Comparison of ENCODE assay signal across 2 cellular contexts in genomic region chr17:81394831-81395599, GRCh38.
TF ChIP-seq lines count a peak whose summit lies in the region.

Gene BAHCC1 (plus strand): TSS chr17:81395457. CDS start chr17:81399740, 4,283 bp downstream.

TF ChIP-seq in A549, 52 proteins besides CTCF, POLR2A, EP300 and RAD21 (continued from another document):
- TF ChIP-seq, protein P1, sequence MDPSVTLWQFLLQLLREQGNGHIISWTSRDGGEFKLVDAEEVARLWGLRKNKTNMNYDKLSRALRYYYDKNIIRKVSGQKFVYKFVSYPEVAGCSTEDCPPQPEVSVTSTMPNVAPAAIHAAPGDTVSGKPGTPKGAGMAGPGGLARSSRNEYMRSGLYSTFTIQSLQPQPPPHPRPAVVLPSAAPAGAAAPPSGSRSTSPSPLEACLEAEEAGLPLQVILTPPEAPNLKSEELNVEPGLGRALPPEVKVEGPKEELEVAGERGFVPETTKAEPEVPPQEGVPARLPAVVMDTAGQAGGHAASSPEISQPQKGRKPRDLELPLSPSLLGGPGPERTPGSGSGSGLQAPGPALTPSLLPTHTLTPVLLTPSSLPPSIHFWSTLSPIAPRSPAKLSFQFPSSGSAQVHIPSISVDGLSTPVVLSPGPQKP (IDR thresholded peaks at IDR 0.05; ENCODE audit: low read depth, low read length) = no peak
- TF ChIP-seq, protein P2, sequence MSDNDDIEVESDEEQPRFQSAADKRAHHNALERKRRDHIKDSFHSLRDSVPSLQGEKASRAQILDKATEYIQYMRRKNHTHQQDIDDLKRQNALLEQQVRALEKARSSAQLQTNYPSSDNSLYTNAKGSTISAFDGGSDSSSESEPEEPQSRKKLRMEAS (IDR thresholded peaks at IDR 0.05) = peak; percentile 95
- TF ChIP-seq, protein P3, sequence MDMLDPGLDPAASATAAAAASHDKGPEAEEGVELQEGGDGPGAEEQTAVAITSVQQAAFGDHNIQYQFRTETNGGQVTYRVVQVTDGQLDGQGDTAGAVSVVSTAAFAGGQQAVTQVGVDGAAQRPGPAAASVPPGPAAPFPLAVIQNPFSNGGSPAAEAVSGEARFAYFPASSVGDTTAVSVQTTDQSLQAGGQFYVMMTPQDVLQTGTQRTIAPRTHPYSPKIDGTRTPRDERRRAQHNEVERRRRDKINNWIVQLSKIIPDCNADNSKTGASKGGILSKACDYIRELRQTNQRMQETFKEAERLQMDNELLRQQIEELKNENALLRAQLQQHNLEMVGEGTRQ (IDR thresholded peaks at IDR 0.05) = peak; percentile 82
- TF ChIP-seq RNF2 (IDR thresholded peaks at IDR 0.05; ENCODE audit: borderline replicate concordance, low read depth) = peak; percentile 48; the same call in 1 of the 2 replicates
- TF ChIP-seq RCOR1 (IDR thresholded peaks at IDR 0.05; ENCODE audit: low read depth, low read length) = no peak
- 0 out of 2 replicates have a peak, but pooled peaks have one; percentile 49 for TF ChIP-seq GATA3 (IDR thresholded peaks at IDR 0.05; ENCODE audit: borderline replicate concordance)
- TF ChIP-seq BCL3 (IDR thresholded peaks at IDR 0.05) = peak; percentile 5; the same call in 1 of the 3 replicates
- TF ChIP-seq, protein P4, sequence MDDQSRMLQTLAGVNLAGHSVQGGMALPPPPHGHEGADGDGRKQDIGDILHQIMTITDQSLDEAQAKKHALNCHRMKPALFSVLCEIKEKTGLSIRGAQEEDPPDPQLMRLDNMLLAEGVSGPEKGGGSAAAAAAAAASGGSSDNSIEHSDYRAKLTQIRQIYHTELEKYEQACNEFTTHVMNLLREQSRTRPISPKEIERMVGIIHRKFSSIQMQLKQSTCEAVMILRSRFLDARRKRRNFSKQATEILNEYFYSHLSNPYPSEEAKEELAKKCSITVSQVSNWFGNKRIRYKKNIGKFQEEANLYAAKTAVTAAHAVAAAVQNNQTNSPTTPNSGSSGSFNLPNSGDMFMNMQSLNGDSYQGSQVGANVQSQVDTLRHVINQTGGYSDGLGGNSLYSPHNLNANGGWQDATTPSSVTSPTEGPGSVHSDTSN (IDR thresholded peaks at IDR 0.05) = peak; percentile 97
- peak; percentile 80 for TF ChIP-seq MYC (IDR thresholded peaks at IDR 0.05; ENCODE audit: borderline replicate concordance, low read length)
- no peak for TF ChIP-seq CBX8 (IDR thresholded peaks at IDR 0.05)
- peak in 1 of 2 experiments; percentile 81; a peak in 4 of 5 replicates for TF ChIP-seq JUN (IDR thresholded peaks at IDR 0.05)
- TF ChIP-seq HEYL (CRISPR knock-in tag; IDR thresholded peaks at IDR 0.05) = no peak

TF ChIP-seq in WTC11, 78 proteins besides CTCF, POLR2A, EP300 and RAD21 (continued from another document and continues in another):
- no peak for TF ChIP-seq AR (CRISPR knock-in tag; IDR thresholded peaks at IDR 0.05)
- TF ChIP-seq EMX1 (CRISPR knock-in tag; IDR thresholded peaks at IDR 0.05) = no peak
- 0 out of 2 replicates have a peak, but pooled peaks have one; percentile 23 for TF ChIP-seq SMAD3 (CRISPR knock-in tag; IDR thresholded peaks at IDR 0.05; ENCODE audit: borderline replicate concordance)
- TF ChIP-seq CREM (CRISPR knock-in tag; IDR thresholded peaks at IDR 0.05) = 0 out of 2 replicates have a peak, but pooled peaks have one; percentile 19
- TF ChIP-seq, protein P3 (CRISPR knock-in tag; IDR thresholded peaks at IDR 0.05) = peak; percentile 57; the same call in 1 of the 2 replicates
- peak; percentile 32; the same call in 1 of the 2 replicates for TF ChIP-seq HMGXB4 (CRISPR knock-in tag; IDR thresholded peaks at IDR 0.05)
- TF ChIP-seq, protein P5, sequence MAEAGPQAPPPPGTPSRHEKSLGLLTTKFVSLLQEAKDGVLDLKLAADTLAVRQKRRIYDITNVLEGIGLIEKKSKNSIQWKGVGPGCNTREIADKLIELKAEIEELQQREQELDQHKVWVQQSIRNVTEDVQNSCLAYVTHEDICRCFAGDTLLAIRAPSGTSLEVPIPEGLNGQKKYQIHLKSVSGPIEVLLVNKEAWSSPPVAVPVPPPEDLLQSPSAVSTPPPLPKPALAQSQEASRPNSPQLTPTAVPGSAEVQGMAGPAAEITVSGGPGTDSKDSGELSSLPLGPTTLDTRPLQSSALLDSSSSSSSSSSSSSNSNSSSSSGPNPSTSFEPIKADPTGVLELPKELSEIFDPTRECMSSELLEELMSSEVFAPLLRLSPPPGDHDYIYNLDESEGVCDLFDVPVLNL (CRISPR knock-in tag; IDR thresholded peaks at IDR 0.05; ENCODE audit: borderline replicate concordance, low read depth) = peak; percentile 68; the same call in 1 of the 2 replicates
- TF ChIP-seq IRF1 (CRISPR knock-in tag; IDR thresholded peaks at IDR 0.05) = peak; percentile 38; the same call in 1 of the 2 replicates
- TF ChIP-seq IRF2 (CRISPR knock-in tag; IDR thresholded peaks at IDR 0.05; ENCODE audit: borderline replicate concordance, low read depth) = no peak
- TF ChIP-seq, protein P2 (CRISPR knock-in tag; IDR thresholded peaks at IDR 0.05) = peak; percentile 88
- TF ChIP-seq FOXK1 (CRISPR knock-in tag; IDR thresholded peaks at IDR 0.05) = peak; percentile 99
- TF ChIP-seq CREB1 (CRISPR knock-in tag; IDR thresholded peaks at IDR 0.05) = no peak
- peak; percentile 48; the same call in 1 of the 2 replicates for TF ChIP-seq FOXP1 (CRISPR knock-in tag; IDR thresholded peaks at IDR 0.05; ENCODE audit: borderline replicate concordance)
- TF ChIP-seq FOXP4 (CRISPR knock-in tag; IDR thresholded peaks at IDR 0.05) = no peak
- peak; percentile 56; the same call in 1 of the 2 replicates for TF ChIP-seq SP1 (CRISPR knock-in tag; conservative IDR thresholded peaks at IDR 0.05)
- TF ChIP-seq, protein P6, sequence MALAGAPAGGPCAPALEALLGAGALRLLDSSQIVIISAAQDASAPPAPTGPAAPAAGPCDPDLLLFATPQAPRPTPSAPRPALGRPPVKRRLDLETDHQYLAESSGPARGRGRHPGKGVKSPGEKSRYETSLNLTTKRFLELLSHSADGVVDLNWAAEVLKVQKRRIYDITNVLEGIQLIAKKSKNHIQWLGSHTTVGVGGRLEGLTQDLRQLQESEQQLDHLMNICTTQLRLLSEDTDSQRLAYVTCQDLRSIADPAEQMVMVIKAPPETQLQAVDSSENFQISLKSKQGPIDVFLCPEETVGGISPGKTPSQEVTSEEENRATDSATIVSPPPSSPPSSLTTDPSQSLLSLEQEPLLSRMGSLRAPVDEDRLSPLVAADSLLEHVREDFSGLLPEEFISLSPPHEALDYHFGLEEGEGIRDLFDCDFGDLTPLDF (CRISPR knock-in tag; IDR thresholded peaks at IDR 0.05) = no peak
- TF ChIP-seq TCF7 (CRISPR knock-in tag; IDR thresholded peaks at IDR 0.05; ENCODE audit: low read depth) = no peak
- TF ChIP-seq USF1 (CRISPR knock-in tag; IDR thresholded peaks at IDR 0.05) = peak; percentile 69; the same call in 1 of the 2 replicates
- no peak for TF ChIP-seq JUN (CRISPR knock-in tag; IDR thresholded peaks at IDR 0.05)
- TF ChIP-seq ZNF396 (CRISPR knock-in tag; IDR thresholded peaks at IDR 0.05; ENCODE audit: borderline replicate concordance) = no peak
- TF ChIP-seq, protein P7, sequence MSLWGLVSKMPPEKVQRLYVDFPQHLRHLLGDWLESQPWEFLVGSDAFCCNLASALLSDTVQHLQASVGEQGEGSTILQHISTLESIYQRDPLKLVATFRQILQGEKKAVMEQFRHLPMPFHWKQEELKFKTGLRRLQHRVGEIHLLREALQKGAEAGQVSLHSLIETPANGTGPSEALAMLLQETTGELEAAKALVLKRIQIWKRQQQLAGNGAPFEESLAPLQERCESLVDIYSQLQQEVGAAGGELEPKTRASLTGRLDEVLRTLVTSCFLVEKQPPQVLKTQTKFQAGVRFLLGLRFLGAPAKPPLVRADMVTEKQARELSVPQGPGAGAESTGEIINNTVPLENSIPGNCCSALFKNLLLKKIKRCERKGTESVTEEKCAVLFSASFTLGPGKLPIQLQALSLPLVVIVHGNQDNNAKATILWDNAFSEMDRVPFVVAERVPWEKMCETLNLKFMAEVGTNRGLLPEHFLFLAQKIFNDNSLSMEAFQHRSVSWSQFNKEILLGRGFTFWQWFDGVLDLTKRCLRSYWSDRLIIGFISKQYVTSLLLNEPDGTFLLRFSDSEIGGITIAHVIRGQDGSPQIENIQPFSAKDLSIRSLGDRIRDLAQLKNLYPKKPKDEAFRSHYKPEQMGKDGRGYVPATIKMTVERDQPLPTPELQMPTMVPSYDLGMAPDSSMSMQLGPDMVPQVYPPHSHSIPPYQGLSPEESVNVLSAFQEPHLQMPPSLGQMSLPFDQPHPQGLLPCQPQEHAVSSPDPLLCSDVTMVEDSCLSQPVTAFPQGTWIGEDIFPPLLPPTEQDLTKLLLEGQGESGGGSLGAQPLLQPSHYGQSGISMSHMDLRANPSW (CRISPR knock-in tag; conservative IDR thresholded peaks at IDR 0.05; ENCODE audit: low read depth) = no peak
